Comparison of ENCODE assay signal across 1 cellular context in the genomic region with DNA sequence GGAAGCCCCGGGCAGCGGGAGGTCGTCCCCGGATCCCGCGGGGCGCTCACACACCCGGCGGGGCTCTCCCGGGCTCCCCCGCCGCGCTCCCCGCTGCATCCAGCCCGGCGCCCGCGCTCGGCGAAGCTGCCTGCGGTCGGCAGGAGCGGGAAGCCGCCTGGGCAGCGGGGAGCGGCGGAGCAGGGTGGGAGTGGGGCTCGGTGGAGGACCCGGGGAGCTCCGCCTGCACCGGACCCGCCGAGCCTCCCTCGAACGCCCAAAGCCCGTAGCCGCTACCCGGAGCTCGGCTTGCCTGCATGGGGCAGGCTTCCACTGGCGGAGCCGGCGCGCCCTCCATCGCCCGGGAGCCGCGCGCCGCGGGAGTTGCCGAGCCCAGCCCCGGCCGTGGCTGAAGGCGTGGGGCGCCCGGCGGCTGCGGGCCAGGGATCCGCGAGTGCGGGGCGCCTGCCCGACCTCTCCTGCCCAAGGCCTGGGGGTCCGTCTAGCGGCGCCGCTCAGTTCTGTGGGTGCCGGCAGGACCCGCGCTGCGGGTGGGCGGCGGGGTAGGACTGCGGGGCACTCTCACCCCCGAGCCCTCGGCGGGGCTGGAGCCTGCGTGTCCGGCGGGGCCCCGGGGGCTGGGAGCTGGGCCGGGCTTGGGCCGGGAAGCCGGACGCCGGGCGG.
TF ChIP-seq lines count a peak whose summit lies in the region.

No MANE protein-coding gene starts in this region.

TF ChIP-seq in GM23338, 12 proteins besides CTCF, POLR2A, EP300 and RAD21 (continued from another document):
- TF ChIP-seq ZNF462 (CRISPR knock-in tag; IDR thresholded peaks at IDR 0.05) (no peak), NANOG (IDR thresholded peaks at IDR 0.05; ENCODE audit: borderline replicate concordance) (no peak)
TF ChIP-seq in GM23338: peak in this region for 1.
